ENCODE assay signal across 2 cellular contexts in the genomic region with DNA sequence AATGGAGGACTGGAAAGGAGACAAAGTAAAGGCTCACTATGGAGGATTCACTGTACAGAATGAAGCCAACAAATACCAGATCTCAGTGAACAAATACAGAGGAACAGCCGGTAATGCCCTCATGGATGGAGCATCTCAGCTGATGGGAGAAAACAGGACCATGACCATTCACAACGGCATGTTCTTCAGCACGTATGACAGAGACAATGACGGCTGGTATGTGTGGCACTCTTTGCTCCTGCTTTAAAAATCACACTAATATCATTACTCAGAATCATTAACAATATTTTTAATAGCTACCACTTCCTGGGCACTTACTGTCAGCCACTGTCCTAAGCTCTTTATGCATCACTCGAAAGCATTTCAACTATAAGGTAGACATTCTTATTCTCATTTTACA.
TF ChIP-seq lines count a peak whose summit lies in the region.

No MANE protein-coding gene starts in this region.

TF ChIP-seq in A549, 52 proteins besides CTCF, POLR2A, EP300 and RAD21:
- TF ChIP-seq SMC3 (IDR thresholded peaks at IDR 0.05) (no peak), FOXS1 (CRISPR knock-in tag; IDR thresholded peaks at IDR 0.05) (no peak)
- TF ChIP-seq, protein P1, sequence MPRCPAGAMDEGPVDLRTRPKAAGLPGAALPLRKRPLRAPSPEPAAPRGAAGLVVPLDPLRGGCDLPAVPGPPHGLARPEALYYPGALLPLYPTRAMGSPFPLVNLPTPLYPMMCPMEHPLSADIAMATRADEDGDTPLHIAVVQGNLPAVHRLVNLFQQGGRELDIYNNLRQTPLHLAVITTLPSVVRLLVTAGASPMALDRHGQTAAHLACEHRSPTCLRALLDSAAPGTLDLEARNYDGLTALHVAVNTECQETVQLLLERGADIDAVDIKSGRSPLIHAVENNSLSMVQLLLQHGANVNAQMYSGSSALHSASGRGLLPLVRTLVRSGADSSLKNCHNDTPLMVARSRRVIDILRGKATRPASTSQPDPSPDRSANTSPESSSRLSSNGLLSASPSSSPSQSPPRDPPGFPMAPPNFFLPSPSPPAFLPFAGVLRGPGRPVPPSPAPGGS (IDR thresholded peaks at IDR 0.05), result no peak

TF ChIP-seq in K562, 482 proteins besides CTCF, POLR2A, EP300 and RAD21:
- TF ChIP-seq FOXJ3 (CRISPR knock-in tag; IDR thresholded peaks at IDR 0.05) (no peak), FUS (optimal IDR thresholded peaks at IDR 0.05; ENCODE audit: low read depth, low read length) (no peak), ZFX (CRISPR knock-in tag; IDR thresholded peaks at IDR 0.05) (no peak), SMARCB1 (IDR thresholded peaks at IDR 0.05; ENCODE audit: insufficient read length, low read depth) (no peak), HMGN3 (IDR thresholded peaks at IDR 0.05; ENCODE audit: borderline replicate concordance, extremely low read depth, insufficient read length, low read depth, low read length) (no peak), SIRT6 (IDR thresholded peaks at IDR 0.05; ENCODE audit: low read depth, low read length) (no peak)
- TF ChIP-seq, protein P2, sequence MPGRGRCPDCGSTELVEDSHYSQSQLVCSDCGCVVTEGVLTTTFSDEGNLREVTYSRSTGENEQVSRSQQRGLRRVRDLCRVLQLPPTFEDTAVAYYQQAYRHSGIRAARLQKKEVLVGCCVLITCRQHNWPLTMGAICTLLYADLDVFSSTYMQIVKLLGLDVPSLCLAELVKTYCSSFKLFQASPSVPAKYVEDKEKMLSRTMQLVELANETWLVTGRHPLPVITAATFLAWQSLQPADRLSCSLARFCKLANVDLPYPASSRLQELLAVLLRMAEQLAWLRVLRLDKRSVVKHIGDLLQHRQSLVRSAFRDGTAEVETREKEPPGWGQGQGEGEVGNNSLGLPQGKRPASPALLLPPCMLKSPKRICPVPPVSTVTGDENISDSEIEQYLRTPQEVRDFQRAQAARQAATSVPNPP (IDR thresholded peaks at IDR 0.05; ENCODE audit: borderline replicate concordance, insufficient read depth, insufficient read length), result no peak
- TF ChIP-seq, protein P3, sequence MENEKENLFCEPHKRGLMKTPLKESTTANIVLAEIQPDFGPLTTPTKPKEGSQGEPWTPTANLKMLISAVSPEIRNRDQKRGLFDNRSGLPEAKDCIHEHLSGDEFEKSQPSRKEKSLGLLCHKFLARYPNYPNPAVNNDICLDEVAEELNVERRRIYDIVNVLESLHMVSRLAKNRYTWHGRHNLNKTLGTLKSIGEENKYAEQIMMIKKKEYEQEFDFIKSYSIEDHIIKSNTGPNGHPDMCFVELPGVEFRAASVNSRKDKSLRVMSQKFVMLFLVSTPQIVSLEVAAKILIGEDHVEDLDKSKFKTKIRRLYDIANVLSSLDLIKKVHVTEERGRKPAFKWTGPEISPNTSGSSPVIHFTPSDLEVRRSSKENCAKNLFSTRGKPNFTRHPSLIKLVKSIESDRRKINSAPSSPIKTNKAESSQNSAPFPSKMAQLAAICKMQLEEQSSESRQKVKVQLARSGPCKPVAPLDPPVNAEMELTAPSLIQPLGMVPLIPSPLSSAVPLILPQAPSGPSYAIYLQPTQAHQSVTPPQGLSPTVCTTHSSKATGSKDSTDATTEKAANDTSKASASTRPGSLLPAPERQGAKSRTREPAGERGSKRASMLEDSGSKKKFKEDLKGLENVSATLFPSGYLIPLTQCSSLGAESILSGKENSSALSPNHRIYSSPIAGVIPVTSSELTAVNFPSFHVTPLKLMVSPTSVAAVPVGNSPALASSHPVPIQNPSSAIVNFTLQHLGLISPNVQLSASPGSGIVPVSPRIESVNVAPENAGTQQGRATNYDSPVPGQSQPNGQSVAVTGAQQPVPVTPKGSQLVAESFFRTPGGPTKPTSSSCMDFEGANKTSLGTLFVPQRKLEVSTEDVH (IDR thresholded peaks at IDR 0.05; ENCODE audit: low read depth, partially characterized antibody), result no peak
- TF ChIP-seq, protein P4, sequence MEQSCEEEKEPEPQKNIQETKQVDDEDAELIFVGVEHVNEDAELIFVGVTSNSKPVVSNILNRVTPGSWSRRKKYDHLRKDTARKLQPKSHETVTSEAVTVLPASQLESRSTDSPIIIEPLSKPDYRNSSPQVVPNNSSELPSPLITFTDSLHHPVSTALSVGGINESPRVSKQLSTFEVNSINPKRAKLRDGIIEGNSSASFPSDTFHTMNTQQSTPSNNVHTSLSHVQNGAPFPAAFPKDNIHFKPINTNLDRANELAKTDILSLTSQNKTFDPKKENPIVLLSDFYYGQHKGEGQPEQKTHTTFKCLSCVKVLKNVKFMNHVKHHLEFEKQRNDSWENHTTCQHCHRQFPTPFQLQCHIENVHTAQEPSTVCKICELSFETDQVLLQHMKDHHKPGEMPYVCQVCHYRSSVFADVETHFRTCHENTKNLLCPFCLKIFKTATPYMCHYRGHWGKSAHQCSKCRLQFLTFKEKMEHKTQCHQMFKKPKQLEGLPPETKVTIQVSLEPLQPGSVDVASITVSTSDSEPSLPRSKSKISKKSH (CRISPR knock-in tag; IDR thresholded peaks at IDR 0.05), result no peak
